ENCODE assay signal across 1 cellular context in the genomic region with DNA sequence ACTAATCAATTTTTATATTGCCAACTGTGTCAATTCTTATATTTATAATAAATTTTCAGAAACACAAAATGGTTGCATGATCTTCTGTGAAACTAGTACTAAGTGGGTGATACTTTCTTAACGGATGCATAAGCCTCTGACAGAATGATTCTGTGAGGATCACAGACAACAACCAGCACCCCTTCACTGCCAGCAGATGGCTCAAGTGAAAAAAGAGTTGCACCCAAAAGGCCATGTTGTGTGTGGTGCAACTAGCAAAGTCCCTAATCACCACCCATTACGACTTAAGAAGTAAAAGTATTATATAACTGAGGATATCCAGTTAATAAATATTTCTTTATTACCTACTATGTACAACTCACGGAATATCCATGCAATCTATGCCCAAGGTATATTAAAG.
TF ChIP-seq lines count a peak whose summit lies in the region.

No MANE protein-coding gene starts in this region.

TF ChIP-seq in GM23338, 12 proteins besides CTCF, POLR2A, EP300 and RAD21 (continued from another document):
- TF ChIP-seq, protein P1, sequence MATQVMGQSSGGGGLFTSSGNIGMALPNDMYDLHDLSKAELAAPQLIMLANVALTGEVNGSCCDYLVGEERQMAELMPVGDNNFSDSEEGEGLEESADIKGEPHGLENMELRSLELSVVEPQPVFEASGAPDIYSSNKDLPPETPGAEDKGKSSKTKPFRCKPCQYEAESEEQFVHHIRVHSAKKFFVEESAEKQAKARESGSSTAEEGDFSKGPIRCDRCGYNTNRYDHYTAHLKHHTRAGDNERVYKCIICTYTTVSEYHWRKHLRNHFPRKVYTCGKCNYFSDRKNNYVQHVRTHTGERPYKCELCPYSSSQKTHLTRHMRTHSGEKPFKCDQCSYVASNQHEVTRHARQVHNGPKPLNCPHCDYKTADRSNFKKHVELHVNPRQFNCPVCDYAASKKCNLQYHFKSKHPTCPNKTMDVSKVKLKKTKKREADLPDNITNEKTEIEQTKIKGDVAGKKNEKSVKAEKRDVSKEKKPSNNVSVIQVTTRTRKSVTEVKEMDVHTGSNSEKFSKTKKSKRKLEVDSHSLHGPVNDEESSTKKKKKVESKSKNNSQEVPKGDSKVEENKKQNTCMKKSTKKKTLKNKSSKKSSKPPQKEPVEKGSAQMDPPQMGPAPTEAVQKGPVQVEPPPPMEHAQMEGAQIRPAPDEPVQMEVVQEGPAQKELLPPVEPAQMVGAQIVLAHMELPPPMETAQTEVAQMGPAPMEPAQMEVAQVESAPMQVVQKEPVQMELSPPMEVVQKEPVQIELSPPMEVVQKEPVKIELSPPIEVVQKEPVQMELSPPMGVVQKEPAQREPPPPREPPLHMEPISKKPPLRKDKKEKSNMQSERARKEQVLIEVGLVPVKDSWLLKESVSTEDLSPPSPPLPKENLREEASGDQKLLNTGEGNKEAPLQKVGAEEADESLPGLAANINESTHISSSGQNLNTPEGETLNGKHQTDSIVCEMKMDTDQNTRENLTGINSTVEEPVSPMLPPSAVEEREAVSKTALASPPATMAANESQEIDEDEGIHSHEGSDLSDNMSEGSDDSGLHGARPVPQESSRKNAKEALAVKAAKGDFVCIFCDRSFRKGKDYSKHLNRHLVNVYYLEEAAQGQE (IDR thresholded peaks at IDR 0.05; ENCODE audit: unreplicated experiment) = no peak
- TF ChIP-seq ZNF331 (CRISPR knock-in tag; IDR thresholded peaks at IDR 0.05; ENCODE audit: low read depth) = no peak
- no peak for TF ChIP-seq CREB1 (CRISPR knock-in tag; IDR thresholded peaks at IDR 0.05; ENCODE audit: low read depth)
- no peak for TF ChIP-seq POLR2AphosphoS5 (IDR thresholded peaks at IDR 0.05; ENCODE audit: low read depth)
- TF ChIP-seq STAT1 (IDR thresholded peaks at IDR 0.05; ENCODE audit: unreplicated experiment) = no peak
- no peak for TF ChIP-seq EZH2phosphoT487 (IDR thresholded peaks at IDR 0.05; ENCODE audit: unreplicated experiment)
